ENCODE assay signal across 1 cellular context in genomic region chr3:37937156-37937555, GRCh38.
TF ChIP-seq lines count a peak whose summit lies in the region.

No MANE protein-coding gene starts in this region.

TF ChIP-seq in H1, 55 proteins besides CTCF, POLR2A, EP300 and RAD21:
- TF ChIP-seq EZH2 (IDR thresholded peaks at IDR 0.05; ENCODE audit: low read depth, low read length, severe bottlenecking) (no peak), TCF12 (IDR thresholded peaks at IDR 0.05; ENCODE audit: low read depth, low read length) (no peak), EGR1 (IDR thresholded peaks at IDR 0.05; ENCODE audit: borderline replicate concordance, low read depth, low read length) (no peak), MAFK (IDR thresholded peaks at IDR 0.05; ENCODE audit: low read depth, low read length) (no peak), JUN (IDR thresholded peaks at IDR 0.05; ENCODE audit: low read depth, low read length) (no peak), PHF8 (conservative IDR thresholded peaks at IDR 0.05; ENCODE audit: low read depth, low read length) (no peak), ZNF274 (IDR thresholded peaks at IDR 0.05; ENCODE audit: borderline replicate concordance, extremely low read depth, low read length) (no peak), SUZ12 (IDR thresholded peaks at IDR 0.05; ENCODE audit: low read length) (no peak), KDM4A (IDR thresholded peaks at IDR 0.05; ENCODE audit: low read depth, low read length, severe bottlenecking) (no peak), SAP30 (IDR thresholded peaks at IDR 0.05; ENCODE audit: insufficient read depth, insufficient replicate concordance, low read length) (no peak), ATF2 (IDR thresholded peaks at IDR 0.05; ENCODE audit: low read length) (no peak), CHD1 (IDR thresholded peaks at IDR 0.05; ENCODE audit: low read depth, low read length) (no peak)
TF ChIP-seq in H1: peak in this region for 0.
